18 cellular contexts compared by ENCODE assay signal in the genomic region with DNA sequence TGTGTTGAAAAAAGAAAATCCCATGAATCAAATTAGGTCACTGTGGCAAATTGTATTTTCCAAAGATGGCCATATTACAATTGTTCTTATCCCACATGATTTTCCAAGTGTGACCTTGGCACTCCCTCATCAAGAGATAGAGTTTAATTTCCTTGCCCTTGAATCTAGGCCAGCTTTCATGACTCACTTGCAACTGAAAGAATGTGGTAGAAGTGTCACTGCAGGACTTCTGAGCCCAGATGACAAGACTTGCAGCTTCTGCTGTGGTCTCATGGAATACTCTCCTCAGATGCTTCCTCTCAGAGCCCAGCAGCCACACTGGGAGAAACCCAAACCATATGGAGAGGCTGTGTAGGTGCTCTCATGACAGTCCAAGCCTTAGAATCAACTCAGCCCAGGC.
A peak's percentile ranks its signal among the peaks of the same experiment; 100 is the strongest.
DNase-seq lines count a peak whose midpoint lies in the region; ATAC-seq and TF ChIP-seq lines count a peak whose summit lies in the region.
"Had no signal": no experiment of that assay in that cellular context is flagged by ENCODE, and none has a peak within 500 bp of the region (broad histone marks: within the 10 kb centered on the region; RNA-seq: fewer than 3 reads in every experiment).

No MANE protein-coding gene starts in this region.

- no TSS peak for BruUV-seq in A673 (replicated peaks; lab: Mats Ljungman, UMichigan)

- DNase-seq in A673 (ENCODE audit: low spot score), result peak; percentile 2
- peak; percentile 10 for DNase-seq in HK-2 (ENCODE audit: unreplicated experiment)
- DNase-seq in amniotic epithelial cell (ENCODE audit: low read depth), result peak; percentile 43
- peak; percentile 24 for DNase-seq in iris pigment epithelial cell (ENCODE audit: low read depth)
- no peak for DNase-seq in Right ventricle myocardium superior
- DNase-seq in stimulated activated effector memory CD8-positive, alpha-beta T cell treated with anti-CD3 and anti-CD28 coated beads, Interleukin-12 subunit alpha, Interleukin-12 subunit beta, amount 100 ng/mL, for 72 hours (ENCODE audit: low spot score in 2 of 2), result no peak
- DNase-seq in head of caudate nucleus, result no peak
- DNase-seq in left ventricle myocardium inferior, result no peak
- DNase-seq: activated CD4-positive, alpha-beta T cell treated with anti-CD3 and anti-CD28 coated beads, Interleukin-2, amount 50 U/mL, for 48 hours; activated naive CD8-positive, alpha-beta T cell treated with anti-CD3 and anti-CD28 coated beads, Interleukin-2, amount 50 U/mL, for 24 hours; activated T-cell treated with anti-CD3 and anti-CD28 coated beads, Interleukin-2, amount 50 U/mL, for 24 hours; natural killer cell; NCI-H1105 treated with DMSO at 0.1 percent for 48 hours; NCI-H2171 treated with DMSO at 0.1 percent for 48 hours; spleen; stimulated activated naive CD8-positive, alpha-beta T cell treated with anti-CD3 and anti-CD28 coated beads, Interleukin-15, Interleukin-2, amounts not matched to agents 100 U/mL and 50 U/mL, for 24 hours had no signal

- H3K27me3 ChIP-seq in A673 (replicated peaks; ENCODE audit: insufficient read depth, low read depth, low read length, poor library complexity), result no peaks in the 10 kb centered on the region
- H3K27me3 ChIP-seq in left ventricle myocardium inferior (ENCODE audit: low read depth), result no peaks in the 10 kb centered on the region
- H3K27me3 ChIP-seq: spleen had no signal

- no peaks in the 10 kb centered on the region for H3K4me1 Mint-ChIP-seq in stimulated activated effector memory CD8-positive, alpha-beta T cell treated with anti-CD3 and anti-CD28 coated beads, Interleukin-12 subunit alpha, Interleukin-12 subunit beta, amount 100 ng/mL, for 72 hours
- H3K4me1 Mint-ChIP-seq: activated naive CD8-positive, alpha-beta T cell treated with anti-CD3 and anti-CD28 coated beads, Interleukin-2, amount 50 U/mL, for 24 hours; natural killer cell had no signal

- H3K4me1 ChIP-seq in A673 (ENCODE audit: insufficient read depth, low read length, poor library complexity, severe bottlenecking) (no peaks in the 10 kb centered on the region), left ventricle myocardium inferior (no peaks in the 10 kb centered on the region)
- H3K4me1 ChIP-seq: spleen had no signal

- TF ChIP-seq CTCF in A673 (conservative IDR thresholded peaks at IDR 0.05; ENCODE audit: low read depth, low read length), result no peak
- no peak for TF ChIP-seq CTCF in left ventricle myocardium inferior (IDR thresholded peaks at IDR 0.05; ENCODE audit: borderline replicate concordance)

- H3K36me3 ChIP-seq in A673 (ENCODE audit: insufficient read depth, low read length, poor library complexity, severe bottlenecking) (no peaks in the 10 kb centered on the region), left ventricle myocardium inferior (no peaks in the 10 kb centered on the region)
- H3K36me3 ChIP-seq: spleen had no signal

- ATAC-seq in Right ventricle myocardium superior (ENCODE audit: poor library complexity), result no peak
- ATAC-seq in stimulated activated effector memory CD8-positive, alpha-beta T cell treated with anti-CD3 and anti-CD28 coated beads, Interleukin-12 subunit alpha, Interleukin-12 subunit beta, amount 100 ng/mL, for 72 hours, result no peak
- ATAC-seq: activated naive CD8-positive, alpha-beta T cell treated with anti-CD3 and anti-CD28 coated beads, Interleukin-2, amount 50 U/mL, for 24 hours; natural killer cell; stimulated activated naive CD8-positive, alpha-beta T cell treated with anti-CD3 and anti-CD28 coated beads, Interleukin-15, Interleukin-2, amounts not matched to agents 100 U/mL and 50 U/mL, for 24 hours had no signal

- H3K4me3 ChIP-seq in A673 (ENCODE audit: low read depth, low read length, poor library complexity, severe bottlenecking) (no peak overlapping the region), left ventricle myocardium inferior (no peak overlapping the region)
- H3K4me3 ChIP-seq: SK-N-MC, spleen had no signal

- intact Hi-C loops in A673 (cut with micrococcal nuclease; ENCODE audit: unreplicated experiment), result no loop called here
- intact Hi-C loops in Right ventricle myocardium superior (cut with DNase I), result no loop called here
- intact Hi-C loops in head of caudate nucleus (cut with DNase I), result no loop called here
- intact Hi-C loops in left ventricle myocardium inferior (cut with micrococcal nuclease), result no loop called here

- no peaks in the 10 kb centered on the region for H3K9me3 Mint-ChIP-seq in stimulated activated effector memory CD8-positive, alpha-beta T cell treated with anti-CD3 and anti-CD28 coated beads, Interleukin-12 subunit alpha, Interleukin-12 subunit beta, amount 100 ng/mL, for 72 hours
- H3K9me3 Mint-ChIP-seq: activated naive CD8-positive, alpha-beta T cell treated with anti-CD3 and anti-CD28 coated beads, Interleukin-2, amount 50 U/mL, for 24 hours; activated T-cell treated with anti-CD3 and anti-CD28 coated beads, Interleukin-2, amount 50 U/mL, for 24 hours; type B pancreatic cell had no signal

- H3K27ac Mint-ChIP-seq in stimulated activated effector memory CD8-positive, alpha-beta T cell treated with anti-CD3 and anti-CD28 coated beads, Interleukin-12 subunit alpha, Interleukin-12 subunit beta, amount 100 ng/mL, for 72 hours, result no peak overlapping the region
- H3K27ac Mint-ChIP-seq: activated naive CD8-positive, alpha-beta T cell treated with anti-CD3 and anti-CD28 coated beads, Interleukin-2, amount 50 U/mL, for 24 hours; activated T-cell treated with anti-CD3 and anti-CD28 coated beads, Interleukin-2, amount 50 U/mL, for 24 hours; natural killer cell; type B pancreatic cell had no signal

- H3K36me3 Mint-ChIP-seq in stimulated activated effector memory CD8-positive, alpha-beta T cell treated with anti-CD3 and anti-CD28 coated beads, Interleukin-12 subunit alpha, Interleukin-12 subunit beta, amount 100 ng/mL, for 72 hours, result no peaks in the 10 kb centered on the region
- H3K36me3 Mint-ChIP-seq: natural killer cell, type B pancreatic cell had no signal

- POLR2A ChIA-PET in A673 (lab: Charles Lee; ENCODE audit: low non-redundant PET), result no interaction called here

- H3K9me3 ChIP-seq in A673 (ENCODE audit: low read depth, low read length, poor library complexity, severe bottlenecking), result no peaks in the 10 kb centered on the region
- H3K9me3 ChIP-seq in left ventricle myocardium inferior (replicated peaks), result no peaks in the 10 kb centered on the region
- H3K9me3 ChIP-seq: spleen had no signal

- H3K4me3 Mint-ChIP-seq in stimulated activated effector memory CD8-positive, alpha-beta T cell treated with anti-CD3 and anti-CD28 coated beads, Interleukin-12 subunit alpha, Interleukin-12 subunit beta, amount 100 ng/mL, for 72 hours, result no peak overlapping the region
- H3K4me3 Mint-ChIP-seq: activated naive CD8-positive, alpha-beta T cell treated with anti-CD3 and anti-CD28 coated beads, Interleukin-2, amount 50 U/mL, for 24 hours; activated T-cell treated with anti-CD3 and anti-CD28 coated beads, Interleukin-2, amount 50 U/mL, for 24 hours; natural killer cell; type B pancreatic cell had no signal

- CTCF ChIA-PET in A673 (lab: Charles Lee), result no interaction called here

- no peak overlapping the region for H3K27ac ChIP-seq in A673 (ENCODE audit: low read depth, low read length, poor library complexity, severe bottlenecking)
- H3K27ac ChIP-seq in left ventricle myocardium inferior (replicated peaks), result no peak overlapping the region
- H3K27ac ChIP-seq: SK-N-MC, spleen had no signal

Comparison
In these comparisons a context has a peak if more than half of its experiments do, and no peak if none do; other contexts are left out.
1. DNase-seq: peak in A673 (single experiment), HK-2 (single experiment), amniotic epithelial cell (single experiment) and iris pigment epithelial cell (single experiment); none in Right ventricle myocardium superior (single experiment), stimulated activated effector memory CD8-positive, alpha-beta T cell treated with anti-CD3 and anti-CD28 coated beads, Interleukin-12 subunit alpha, Interleukin-12 subunit beta, amount 100 ng/mL, for 72 hours (0 of 2), head of caudate nucleus (0 of 42) and left ventricle myocardium inferior (single experiment).